ENCODE assay signal across 8 cellular contexts in the genomic region with DNA sequence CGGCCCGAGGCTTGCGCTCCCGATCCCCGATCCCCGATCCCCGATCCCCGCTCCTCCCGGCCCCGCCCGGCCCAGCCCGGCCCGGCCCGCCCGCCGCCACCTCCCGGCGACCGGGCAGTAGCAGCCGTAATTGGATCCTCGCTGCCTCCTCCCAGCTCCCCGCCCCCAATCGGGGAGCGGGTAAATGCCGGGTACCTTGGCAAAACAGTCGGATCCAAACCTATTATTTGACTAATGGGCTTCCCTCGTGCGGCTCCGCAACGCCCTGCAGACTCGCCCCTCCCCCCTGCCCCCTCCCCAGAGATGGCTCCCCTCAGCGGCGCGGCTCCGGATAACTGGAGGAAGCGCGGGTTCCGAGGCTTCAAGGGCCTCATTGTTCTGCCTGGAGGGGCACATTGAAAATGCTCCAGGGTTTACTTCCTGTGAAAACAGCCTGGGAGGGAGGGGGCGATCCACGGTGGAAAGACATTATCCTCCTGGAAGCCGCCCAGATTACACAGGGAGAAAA.
DNase-seq lines count a peak whose midpoint lies in the region; ATAC-seq and TF ChIP-seq lines count a peak whose summit lies in the region.

No MANE protein-coding gene starts in this region.

- WGBS in SK-N-SH (ENCODE audit: low lambda C conversion rate) = 0% methylated on average over 23 of the region's 41 CpGs
- WGBS in body of pancreas, 2 donors = 0 to 1% methylated on average over 16 to 41 of the region's 41 CpGs

- POLR2A ChIA-PET in SK-N-SH (lab: Yijun Ruan, JAX) = interaction anchor here (0.6 to 2.2 kb wide), 21 partner anchors 10 to 681 kb away, joined by 3 to 19 read pairs (median 4); partner anchors contain the start of gene ZMIZ1

- TF ChIP-seq CTCF in HFF-Myc (IDR thresholded peaks at IDR 0.05; ENCODE audit: low read depth, low read length, missing control alignments) (no peak), SK-N-SH (IDR thresholded peaks at IDR 0.05) (no peak), body of pancreas (IDR thresholded peaks at IDR 0.05) (peak in 1 of 7 experiments; percentile 15), gastrocnemius medialis (IDR thresholded peaks at IDR 0.05 in 4 of 5, conservative IDR thresholded peaks at IDR 0.05 in 1 of 5) (peak in 2 of 5 experiments; percentile 23 to 52)

- no peaks in the 10 kb centered on the region for H4K20me1 ChIP-seq in SK-N-SH (ENCODE audit: insufficient read depth)

- DNase-seq in GM04504 (ENCODE audit: low read depth) = peak; percentile 25
- DNase-seq in HFF-Myc (ENCODE audit: extremely low read depth, low read depth) = peak; percentile 52
- DNase-seq in MV-4-11 (lab: John Stamatoyannopoulos, UW) = peak; percentile 33
- no peak for DNase-seq in SK-N-SH
- DNase-seq in body of pancreas = peak in 3 of 4 donors; percentile 76 to 79 (median 79)
- DNase-seq in gastrocnemius medialis = peak in 1 of 2 donors; percentile 78
- DNase-seq in mesenteric fat pad (ENCODE audit: low spot score) = no peak

- H3K36me3 ChIP-seq in SK-N-SH (replicated peaks in 1 of 2; ENCODE audit: control insufficient read depth in 1 of 2, insufficient read depth in 2 of 2, low read length in 1 of 2) = no peaks in the 10 kb centered on the region
- no peaks in the 10 kb centered on the region for H3K36me3 ChIP-seq in body of pancreas (replicated peaks in 1 of 2; ENCODE audit: insufficient read depth in 1 of 2, low read depth in 2 of 2)
- no peaks in the 10 kb centered on the region for H3K36me3 ChIP-seq in iPS-15b (ENCODE audit: control insufficient read depth, insufficient read depth, low read length)
- no peaks in the 10 kb centered on the region for H3K36me3 ChIP-seq in gastrocnemius medialis

- peak; percentile 67 for ATAC-seq in body of pancreas
- peak; percentile 34 to 42 for ATAC-seq in gastrocnemius medialis

- in situ Hi-C loops in gastrocnemius medialis (cut with MboI; ENCODE audit: low sequenced_read_pairs in 4 of 4) = loop anchor here in 1 of 4 donors (25.0 kb wide), 1 partner anchor 213 kb away; no protein-coding TSS in a partner anchor

- H3K9me3 ChIP-seq in SK-N-SH (no peaks in the 10 kb centered on the region), body of pancreas (no peaks in the 10 kb centered on the region), iPS-15b (ENCODE audit: control insufficient read depth, insufficient read depth, low read length) (no peaks in the 10 kb centered on the region), gastrocnemius medialis (no peaks in the 10 kb centered on the region)

- peak overlapping the region; percentile 83 for H3K4me2 ChIP-seq in SK-N-SH

- peak overlapping the region; percentile 96 for H3K9ac ChIP-seq in SK-N-SH
- no peak overlapping the region for H3K9ac ChIP-seq in iPS-15b (ENCODE audit: low read depth, low read length)

- CTCF ChIA-PET in SK-N-SH (lab: Yijun Ruan, JAX) = interaction anchor here (0.6 to 3.0 kb wide), 30 partner anchors 10 to 927 kb away, joined by 3 to 18 read pairs (median 4); no protein-coding TSS in a partner anchor

- peak; percentile 9; the same call in 1 of the 2 replicates for TF ChIP-seq RAD21 in SK-N-SH (IDR thresholded peaks at IDR 0.05; ENCODE audit: low read length)

- H3K27ac ChIP-seq in SK-N-SH (ENCODE audit: low read depth in 2 of 2, low read length in 1 of 2) (peak overlapping the region; percentile 99), body of pancreas (peak overlapping the region; percentile 95 to 98 (median 98)), gastrocnemius medialis (peak overlapping the region; percentile 97 to 100 (median 98))

- H3K79me2 ChIP-seq in SK-N-SH (ENCODE audit: insufficient read depth) = no peaks in the 10 kb centered on the region

- H3K4me1 ChIP-seq in SK-N-SH (ENCODE audit: control insufficient read depth in 1 of 2, insufficient read depth in 2 of 2, low read depth in 1 of 2, low read length in 1 of 2) (peaks cover 29 to 59% of the 10 kb centered on the region in 2 experiments), body of pancreas (peaks cover 41% of the 10 kb centered on the region), iPS-15b (ENCODE audit: control insufficient read depth, insufficient read depth, low read length) (peaks cover 9% of the 10 kb centered on the region), gastrocnemius medialis (peaks cover 28 to 30% of the 10 kb centered on the region in 2 donors)

- TF ChIP-seq POLR2A in body of pancreas (IDR thresholded peaks at IDR 0.05) (no peak), gastrocnemius medialis (IDR thresholded peaks at IDR 0.05) (no peak)

- intact Hi-C loops in body of pancreas (cut with DNase I) = no loop called here
- intact Hi-C loops in gastrocnemius medialis (cut with DNase I; ENCODE audit: low total_unique reads) = loop anchor here (1.0 to 5.0 kb wide), 4 partner anchors 49 to 223 kb away; partner anchors contain the start of gene ZMIZ1

- peak overlapping the region; percentile 33 for H3K4me3 ChIP-seq in HFF-Myc (replicated peaks; ENCODE audit: low read depth, low read length)
- H3K4me3 ChIP-seq in SK-N-SH (ENCODE audit: low read depth in 2 of 2, low read length in 1 of 2) = peak overlapping the region; percentile 25 to 50
- no peak overlapping the region for H3K4me3 ChIP-seq in body of pancreas
- peak overlapping the region; percentile 31 for H3K4me3 ChIP-seq in iPS-15b (ENCODE audit: low read depth, low read length)
- peak overlapping the region; percentile 40 to 72 (median 58) for H3K4me3 ChIP-seq in gastrocnemius medialis

- H3F3A ChIP-seq in SK-N-SH (replicated peaks; ENCODE audit: insufficient read depth) = peaks cover 28% of the 10 kb centered on the region

- H3K27me3 ChIP-seq in SK-N-SH (ENCODE audit: insufficient read depth) (no peaks in the 10 kb centered on the region), body of pancreas (no peaks in the 10 kb centered on the region), iPS-15b (ENCODE audit: control insufficient read depth, insufficient read depth, low read length) (no peaks in the 10 kb centered on the region), gastrocnemius medialis (no peaks in the 10 kb centered on the region)

- no peaks in the 10 kb centered on the region for H3K9me2 ChIP-seq in SK-N-SH

- H2AFZ ChIP-seq in SK-N-SH (ENCODE audit: low read depth) = peak overlapping the region; percentile 45; the same call in 1 of the 2 replicates

- TF ChIP-seq EP300 in SK-N-SH (IDR thresholded peaks at IDR 0.05; ENCODE audit: borderline replicate concordance in 1 of 2, low read depth in 1 of 2, low read length in 1 of 2) = peak; percentile 18 to 21; a peak in 2 of 4 replicates

TF ChIP-seq in SK-N-SH, 30 proteins besides CTCF, POLR2A, EP300 and RAD21 (continues in another document):
- TF ChIP-seq TAF1 (IDR thresholded peaks at IDR 0.05; ENCODE audit: borderline replicate concordance, low read depth, low read length) (peak; percentile 37; the same call in 1 of the 2 replicates), CHD2 (IDR thresholded peaks at IDR 0.05; ENCODE audit: low read length, partially characterized antibody) (no peak), SMC3 (IDR thresholded peaks at IDR 0.05; ENCODE audit: low read depth, low read length) (no peak), USF2 (IDR thresholded peaks at IDR 0.05; ENCODE audit: borderline replicate concordance, low read depth, low read length) (no peak), PBX3 (IDR thresholded peaks at IDR 0.05) (no peak), MXI1 (IDR thresholded peaks at IDR 0.05; ENCODE audit: low read depth, low read length) (no peak), USF1 (IDR thresholded peaks at IDR 0.05; ENCODE audit: borderline replicate concordance, low read depth) (no peak)
- TF ChIP-seq, protein P1, sequence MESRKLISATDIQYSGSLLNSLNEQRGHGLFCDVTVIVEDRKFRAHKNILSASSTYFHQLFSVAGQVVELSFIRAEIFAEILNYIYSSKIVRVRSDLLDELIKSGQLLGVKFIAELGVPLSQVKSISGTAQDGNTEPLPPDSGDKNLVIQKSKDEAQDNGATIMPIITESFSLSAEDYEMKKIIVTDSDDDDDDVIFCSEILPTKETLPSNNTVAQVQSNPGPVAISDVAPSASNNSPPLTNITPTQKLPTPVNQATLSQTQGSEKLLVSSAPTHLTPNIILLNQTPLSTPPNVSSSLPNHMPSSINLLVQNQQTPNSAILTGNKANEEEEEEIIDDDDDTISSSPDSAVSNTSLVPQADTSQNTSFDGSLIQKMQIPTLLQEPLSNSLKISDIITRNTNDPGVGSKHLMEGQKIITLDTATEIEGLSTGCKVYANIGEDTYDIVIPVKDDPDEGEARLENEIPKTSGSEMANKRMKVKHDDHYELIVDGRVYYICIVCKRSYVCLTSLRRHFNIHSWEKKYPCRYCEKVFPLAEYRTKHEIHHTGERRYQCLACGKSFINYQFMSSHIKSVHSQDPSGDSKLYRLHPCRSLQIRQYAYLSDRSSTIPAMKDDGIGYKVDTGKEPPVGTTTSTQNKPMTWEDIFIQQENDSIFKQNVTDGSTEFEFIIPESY (IDR thresholded peaks at IDR 0.05; ENCODE audit: borderline replicate concordance, low read depth) = 0 out of 2 replicates have a peak, but pooled peaks have one; percentile 7

Comparison
In these comparisons a context has a peak if more than half of its experiments do, and no peak if none do; other contexts are left out.
1. DNase-seq: peak in GM04504 (single experiment), HFF-Myc (single experiment), MV-4-11 (single experiment) and body of pancreas (3 of 4); none in SK-N-SH (single experiment) and mesenteric fat pad (single experiment).
2. H3K4me3 ChIP-seq: peak in HFF-Myc (single experiment), SK-N-SH (2 of 2), iPS-15b (single experiment) and gastrocnemius medialis (4 of 4); none in body of pancreas (0 of 2).
3. Peak in every context shown above with its lines, with median percentiles within 50 percentile points of each other: H3K27ac ChIP-seq.